ENCODE assay signal across 4 cellular contexts in genomic region chr4:65386927-65387326, GRCh38.
"Had no signal": no experiment of that assay in that cellular context is flagged by ENCODE, and none has a peak within 500 bp of the region (broad histone marks: within the 10 kb centered on the region; RNA-seq: fewer than 3 reads in every experiment).

No MANE protein-coding gene starts in this region.

- ATAC-seq: GM23338 had no signal

- H3K4me3 Mint-ChIP-seq: GM23338, H9, IgD-negative memory B cell had no signal

- H3K9me3 Mint-ChIP-seq: GM23338, H9 had no signal

- H3K27me3 Mint-ChIP-seq: IgD-negative memory B cell had no signal

- H3K36me3 Mint-ChIP-seq: IgD-negative memory B cell had no signal

- H3K4me1 Mint-ChIP-seq: IgD-negative memory B cell had no signal

- DNase-seq: H9, HCEC 1CT had no signal

- H3K27ac Mint-ChIP-seq: GM23338, IgD-negative memory B cell had no signal
